Comparison of ENCODE assay signal across 18 cellular contexts in genomic region chr2:181553244-181553643, GRCh38.
A peak's percentile ranks its signal among the peaks of the same experiment; 100 is the strongest.
DNase-seq lines count a peak whose midpoint lies in the region; ATAC-seq and TF ChIP-seq lines count a peak whose summit lies in the region.
"Had no signal": no experiment of that assay in that cellular context is flagged by ENCODE, and none has a peak within 500 bp of the region (broad histone marks: within the 10 kb centered on the region; RNA-seq: fewer than 3 reads in every experiment).

No MANE protein-coding gene starts in this region.

- TF ChIP-seq CTCF in HCT116 (IDR thresholded peaks at IDR 0.05 in 2 of 3, conservative IDR thresholded peaks at IDR 0.05 in 1 of 3; ENCODE audit: borderline replicate concordance in 1 of 3, insufficient read depth in 1 of 3, low read depth in 2 of 3, low read length in 2 of 3) (no peak), foreskin keratinocyte (conservative IDR thresholded peaks at IDR 0.05) (no peak), type B pancreatic cell (conservative IDR thresholded peaks at IDR 0.05) (no peak), colonic mucosa (IDR thresholded peaks at IDR 0.05) (no peak)

- H3K4me3 Mint-ChIP-seq in activated CD4-positive, alpha-beta memory T cell treated with anti-CD3 and anti-CD28 coated beads for 36 hours, result no peak overlapping the region
- no peak overlapping the region for H3K4me3 Mint-ChIP-seq in type B pancreatic cell
- H3K4me3 Mint-ChIP-seq: CD4-positive, alpha-beta memory T cell; IgD-negative memory B cell had no signal

- no peaks in the 10 kb centered on the region for H3K36me3 Mint-ChIP-seq in activated CD4-positive, alpha-beta memory T cell treated with anti-CD3 and anti-CD28 coated beads for 36 hours
- H3K36me3 Mint-ChIP-seq in type B pancreatic cell, result no peaks in the 10 kb centered on the region
- H3K36me3 Mint-ChIP-seq: IgD-negative memory B cell had no signal

- H3K9ac ChIP-seq in HCT116 (ENCODE audit: low read length), result no peak overlapping the region
- H3K9ac ChIP-seq in SK-N-MC (ENCODE audit: insufficient read length), result no peak overlapping the region
- H3K9ac ChIP-seq in colonic mucosa (ENCODE audit: low read depth in 2 of 2, low read length in 2 of 2), result no peak overlapping the region
- H3K9ac ChIP-seq: BLaER1 treated with 17β-estradiol and CSF1 and Interleukin-3, amounts not matched to agents 10 nM and 100 nM had no signal

- CTCF ChIA-PET in HCT116 (lab: Charles Lee), result no interaction called here
- CTCF ChIA-PET in activated CD4-positive, alpha-beta memory T cell treated with anti-CD3 and anti-CD28 coated beads for 36 hours (lab: Charles Lee), result no interaction called here

- H3K9me2 ChIP-seq in HCT116 (ENCODE audit: insufficient read depth), result peaks cover 5% of the 10 kb centered on the region; the same call in 1 of the 2 replicates

- H3K4me1 ChIP-seq in HCT116 (ENCODE audit: control insufficient read depth in 1 of 2, insufficient read depth in 2 of 2, low read length in 2 of 2) (peaks cover 6 to 16% of the 10 kb centered on the region in 2 experiments), foreskin keratinocyte (peaks cover 11% of the 10 kb centered on the region), colonic mucosa (no peaks in the 10 kb centered on the region)
- H3K4me1 ChIP-seq: Caco-2, SJSA1 had no signal

- no peaks in the 10 kb centered on the region for H3K27me3 Mint-ChIP-seq in activated CD4-positive, alpha-beta memory T cell treated with anti-CD3 and anti-CD28 coated beads for 36 hours
- no peaks in the 10 kb centered on the region for H3K27me3 Mint-ChIP-seq in type B pancreatic cell
- H3K27me3 Mint-ChIP-seq: IgD-negative memory B cell had no signal

- RAD21 ChIA-PET in HCT116 (lab: Charles Lee; ENCODE audit: low non-redundant PET in 1 of 2, low total read pairs in 2 of 2, uncharacterized antibody in 2 of 2, unreplicated experiment in 2 of 2), result no interaction called here

- peak overlapping the region; percentile 94 for H2AFZ ChIP-seq in HCT116 (ENCODE audit: low read depth, low read length, poor library complexity, severe bottlenecking)

- H3K4me1 Mint-ChIP-seq in activated CD4-positive, alpha-beta memory T cell treated with anti-CD3 and anti-CD28 coated beads for 36 hours (ENCODE audit: low read depth), result no peaks in the 10 kb centered on the region
- peaks cover 8% of the 10 kb centered on the region for H3K4me1 Mint-ChIP-seq in type B pancreatic cell (ENCODE audit: unreplicated experiment)
- H3K4me1 Mint-ChIP-seq: CD4-positive, alpha-beta memory T cell had no signal

- H3K9me3 ChIP-seq in HCT116 (ENCODE audit: control insufficient read depth in 1 of 2, insufficient read depth in 1 of 2, low read depth in 1 of 2, low read length in 2 of 2), result no peaks in the 10 kb centered on the region
- H3K9me3 ChIP-seq in SK-N-MC (ENCODE audit: low read depth, low read length), result no peaks in the 10 kb centered on the region
- H3K9me3 ChIP-seq in colonic mucosa, result no peaks in the 10 kb centered on the region
- H3K9me3 ChIP-seq: BLaER1 treated with 17β-estradiol and CSF1 and Interleukin-3, amounts not matched to agents 10 nM and 100 nM; Caco-2; SJSA1 had no signal

- BruUV-seq in HCT116 (replicated peaks; lab: Mats Ljungman, UMichigan), result no TSS peak

- H3K79me2 ChIP-seq in HCT116 (ENCODE audit: insufficient read depth, low read length), result no peaks in the 10 kb centered on the region

- intact Hi-C loops in HCT116 (cut with micrococcal nuclease) (no loop called here), colonic mucosa (cut with DNase I) (no loop called here)
- intact Hi-C loops in activated CD4-positive, alpha-beta memory T cell treated with anti-CD3 and anti-CD28 coated beads for 36 hours (cut with micrococcal nuclease), result no loop called here

- H3K27me3 ChIP-seq in HCT116 (ENCODE audit: insufficient read depth, low read length) (no peaks in the 10 kb centered on the region), foreskin keratinocyte (no peaks in the 10 kb centered on the region), colonic mucosa (no peaks in the 10 kb centered on the region)
- H3K27me3 ChIP-seq: BLaER1 treated with 17β-estradiol and CSF1 and Interleukin-3, amounts not matched to agents 10 nM and 100 nM had no signal

- H3K4me2 ChIP-seq in HCT116 (ENCODE audit: low read length), result peak overlapping the region; percentile 45
- H3K4me2 ChIP-seq: BLaER1 treated with 17β-estradiol and CSF1 and Interleukin-3, amounts not matched to agents 10 nM and 100 nM had no signal

- ATAC-seq in HCT116 (peak; percentile 18; the same call in 1 of the 2 replicates), foreskin keratinocyte (peak; percentile 3)

- DNase-seq in HCT116 (ENCODE audit: low read depth, low spot score), result no peak
- DNase-seq in SK-N-MC (ENCODE audit: low read depth, low spot score), result no peak
- DNase-seq in foreskin keratinocyte, result no peak
- no peak for DNase-seq in activated CD4-positive, alpha-beta memory T cell treated with anti-CD3 and anti-CD28 coated beads for 36 hours
- no peak for DNase-seq in activated effector memory CD4-positive, alpha-beta T cell treated with Interleukin-2 at 50 U/mL for 16 hours
- DNase-seq in type B pancreatic cell (ENCODE audit: extremely low spot score, unreplicated experiment), result no peak
- no peak for DNase-seq in colonic mucosa
- DNase-seq: Caco-2; CD4-positive, alpha-beta memory T cell; GDM1; NCI-H1694 treated with DMSO at 0.1 percent for 48 hours; NCI-H2107; NCI-H446 treated with DMSO at 0.1 percent for 48 hours; NCI-H69; NK-92 treated with Interleukin-12 subunit alpha and Interleukin-12 subunit beta, amount 100 ng/mL, for 24 hours had no signal

- H3K9me3 Mint-ChIP-seq in activated CD4-positive, alpha-beta memory T cell treated with anti-CD3 and anti-CD28 coated beads for 36 hours, result no peaks in the 10 kb centered on the region
- H3K9me3 Mint-ChIP-seq in type B pancreatic cell, result no peaks in the 10 kb centered on the region
- H3K9me3 Mint-ChIP-seq: IgD-negative memory B cell had no signal

- H3K36me3 ChIP-seq in HCT116 (ENCODE audit: control insufficient read depth in 1 of 2, insufficient read depth in 2 of 2, low read length in 2 of 2) (no peaks in the 10 kb centered on the region), SK-N-MC (ENCODE audit: insufficient read depth, low read length) (no peaks in the 10 kb centered on the region), colonic mucosa (no peaks in the 10 kb centered on the region)
- H3K36me3 ChIP-seq: SJSA1 had no signal

- H3K27ac Mint-ChIP-seq in activated CD4-positive, alpha-beta memory T cell treated with anti-CD3 and anti-CD28 coated beads for 36 hours, result no peak overlapping the region
- no peak overlapping the region for H3K27ac Mint-ChIP-seq in type B pancreatic cell
- H3K27ac Mint-ChIP-seq: CD4-positive, alpha-beta memory T cell; IgD-negative memory B cell had no signal

- TF ChIP-seq POLR2A in HCT116 (IDR thresholded peaks at IDR 0.05; ENCODE audit: borderline replicate concordance, extremely low read depth, insufficient read depth, insufficient read length), result no peak

- H4K20me1 ChIP-seq in HCT116 (ENCODE audit: insufficient read depth), result no peaks in the 10 kb centered on the region
- H4K20me1 ChIP-seq: BLaER1 treated with 17β-estradiol and CSF1 and Interleukin-3, amounts not matched to agents 10 nM and 100 nM had no signal

- POLR2A ChIA-PET in HCT116 (lab: Charles Lee), result no interaction called here
- POLR2A ChIA-PET in activated CD4-positive, alpha-beta memory T cell treated with anti-CD3 and anti-CD28 coated beads for 36 hours (lab: Charles Lee), result no interaction called here

- H3K27ac ChIP-seq in HCT116 (ENCODE audit: low read depth, low read length) (no peak overlapping the region), SK-N-MC (0 out of 2 replicates have a peak overlapping the region, but pooled peaks have one; percentile 22), foreskin keratinocyte (no peak overlapping the region), colonic mucosa (no peak overlapping the region)
- H3K27ac ChIP-seq: BLaER1 treated with 17β-estradiol and CSF1 and Interleukin-3, amounts not matched to agents 10 nM and 100 nM; SJSA1 had no signal

- no peak for TF ChIP-seq RAD21 in HCT116 (IDR thresholded peaks at IDR 0.05; ENCODE audit: low read depth)

- H3K4me3 ChIP-seq in HCT116 (replicated peaks in 1 of 2; ENCODE audit: low read depth in 1 of 2, low read length in 2 of 2), result no peak overlapping the region
- no peak overlapping the region for H3K4me3 ChIP-seq in SK-N-MC
- H3K4me3 ChIP-seq in colonic mucosa, result no peak overlapping the region
- H3K4me3 ChIP-seq: BLaER1 treated with 17β-estradiol and CSF1 and Interleukin-3, amounts not matched to agents 10 nM and 100 nM; SJSA1 had no signal

TF ChIP-seq in HCT116, 20 proteins besides CTCF, POLR2A, EP300 and RAD21 (continues in another document):
- no peak for TF ChIP-seq SRF (IDR thresholded peaks at IDR 0.05; ENCODE audit: low read depth)
- no peak for TF ChIP-seq POLR2AphosphoS5 (IDR thresholded peaks at IDR 0.05; ENCODE audit: low read depth, low read length)
- TF ChIP-seq ZBTB33 (IDR thresholded peaks at IDR 0.05; ENCODE audit: extremely low read depth, insufficient replicate concordance, low read length), result no peak
- TF ChIP-seq FOSL1 (IDR thresholded peaks at IDR 0.05; ENCODE audit: low read depth), result no peak
- TF ChIP-seq ATF3 (IDR thresholded peaks at IDR 0.05), result no peak
- no peak for TF ChIP-seq SP1 (IDR thresholded peaks at IDR 0.05; ENCODE audit: low read depth)
- TF ChIP-seq, protein P1, sequence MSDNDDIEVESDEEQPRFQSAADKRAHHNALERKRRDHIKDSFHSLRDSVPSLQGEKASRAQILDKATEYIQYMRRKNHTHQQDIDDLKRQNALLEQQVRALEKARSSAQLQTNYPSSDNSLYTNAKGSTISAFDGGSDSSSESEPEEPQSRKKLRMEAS (IDR thresholded peaks at IDR 0.05), result no peak
- no peak for TF ChIP-seq EZH2 (IDR thresholded peaks at IDR 0.05)
- no peak for TF ChIP-seq SIN3A (IDR thresholded peaks at IDR 0.05; ENCODE audit: low read depth)
